1 cellular context compared by ENCODE assay signal in the genomic region with DNA sequence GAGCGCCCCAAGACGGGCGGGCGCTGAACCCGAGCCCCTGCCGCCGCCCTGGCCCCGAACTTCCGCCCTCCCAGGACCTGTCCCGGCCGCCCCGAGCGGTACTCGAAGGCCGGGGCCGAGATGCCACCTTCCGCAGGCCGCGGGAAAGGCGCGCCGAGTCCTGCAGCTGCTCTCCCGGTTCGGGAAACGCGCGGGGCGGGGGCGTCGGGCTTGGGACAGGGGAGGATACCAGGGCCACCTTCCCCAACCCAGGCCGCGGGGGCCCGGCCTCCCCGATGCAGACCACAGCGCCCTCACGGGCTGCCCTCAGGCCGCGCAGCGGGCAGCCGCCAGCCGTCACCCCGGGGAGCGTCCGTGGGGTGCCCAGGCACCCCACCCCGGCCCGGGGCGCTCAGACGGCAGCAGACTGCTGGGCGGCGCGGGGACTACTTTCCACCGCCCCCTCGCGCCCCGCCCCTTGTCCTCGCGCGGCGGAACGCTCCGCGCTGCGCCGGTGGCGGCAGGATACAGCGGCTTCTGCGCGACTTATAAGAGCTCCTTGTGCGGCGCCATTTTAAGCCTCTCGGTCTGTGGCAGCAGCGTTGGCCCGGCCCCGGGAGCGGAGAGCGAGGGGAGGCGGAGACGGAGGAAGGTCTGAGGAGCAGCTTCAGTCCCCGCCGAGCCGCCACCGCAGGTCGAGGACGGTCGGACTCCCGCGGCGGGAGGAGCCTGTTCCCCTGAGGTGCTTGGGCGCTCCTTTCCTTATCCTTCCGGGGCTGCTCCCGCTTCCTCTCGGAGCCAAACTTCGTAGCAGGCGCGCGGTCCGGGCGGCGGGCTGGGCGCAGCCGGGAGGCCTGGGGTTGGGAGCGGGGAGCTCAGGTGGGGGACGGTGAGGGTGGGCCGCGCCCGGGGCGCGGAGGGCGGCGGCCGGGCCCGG.
TF ChIP-seq lines count a peak whose summit lies in the region.

A gene (plus strand): TSS at position 556 of the 916 bp plus-strand sequence. CDS start 24,564 bp downstream, outside the sequence.

TF ChIP-seq in HepG2, 621 proteins besides CTCF, POLR2A, EP300 and RAD21 (continued from another document and continues in another):
- TF ChIP-seq, protein P1, sequence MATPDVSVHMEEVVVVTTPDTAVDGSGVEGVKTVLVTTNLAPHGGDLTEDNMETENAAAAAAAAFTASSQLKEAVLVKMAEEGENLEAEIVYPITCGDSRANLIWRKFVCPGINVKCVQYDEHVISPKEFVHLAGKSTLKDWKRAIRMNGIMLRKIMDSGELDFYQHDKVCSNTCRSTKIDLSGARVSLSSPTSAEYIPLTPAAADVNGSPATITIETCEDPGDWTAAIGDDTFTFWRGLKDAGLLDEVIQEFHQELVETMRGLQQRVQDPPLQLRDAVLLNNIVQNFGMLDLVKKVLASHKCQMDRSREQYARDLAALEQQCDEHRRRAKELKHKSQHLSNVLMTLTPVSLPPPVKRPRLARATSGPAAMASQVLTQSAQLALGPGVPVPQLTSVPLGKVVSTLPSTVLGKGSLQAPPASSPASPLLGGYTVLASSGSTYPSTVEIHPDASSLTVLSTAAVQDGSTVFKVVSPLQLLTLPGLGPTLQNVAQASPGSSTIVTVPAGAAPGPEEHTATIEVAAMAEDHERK (CRISPR knock-in tag; IDR thresholded peaks at IDR 0.05; ENCODE audit: low read depth): peak; percentile 72
- TF ChIP-seq KLF6 (CRISPR knock-in tag; IDR thresholded peaks at IDR 0.05) (peak; percentile 98), HNRNPH1 (optimal IDR thresholded peaks at IDR 0.05; ENCODE audit: low read depth, low read length) (peak; percentile 44), ZNF788 (CRISPR knock-in tag; IDR thresholded peaks at IDR 0.05; ENCODE audit: borderline replicate concordance) (peak; percentile 97), ZNF451 (CRISPR knock-in tag; IDR thresholded peaks at IDR 0.05) (peak; percentile 90), JDP2 (CRISPR knock-in tag; IDR thresholded peaks at IDR 0.05; ENCODE audit: borderline replicate concordance) (no peak; the same call in 1 of the 2 replicates), ASH2L (IDR thresholded peaks at IDR 0.05; ENCODE audit: insufficient read length, low read depth, low read length) (peak; percentile 60), ATF7-NPFF (CRISPR knock-in tag; IDR thresholded peaks at IDR 0.05; ENCODE audit: low read depth) (peak; percentile 97), ZNF556 (CRISPR knock-in tag; IDR thresholded peaks at IDR 0.05; ENCODE audit: borderline replicate concordance) (peak; percentile 94), TCF12 (IDR thresholded peaks at IDR 0.05) (no peak), TCF12 (CRISPR knock-in tag; IDR thresholded peaks at IDR 0.05) (peak; percentile 55; the same call in 1 of the 2 replicates), NPAS2 (CRISPR knock-in tag; IDR thresholded peaks at IDR 0.05; ENCODE audit: borderline replicate concordance) (no peak), ZNF557 (CRISPR knock-in tag; IDR thresholded peaks at IDR 0.05) (no peak), GTF2F1 (IDR thresholded peaks at IDR 0.05; ENCODE audit: low read length) (no peak), ZC3H4 (CRISPR knock-in tag; IDR thresholded peaks at IDR 0.05; ENCODE audit: borderline replicate concordance) (0 out of 2 replicates have a peak, but pooled peaks have one; percentile 52), CENPT (CRISPR knock-in tag; IDR thresholded peaks at IDR 0.05; ENCODE audit: low read depth) (peak; percentile 60; the same call in 1 of the 2 replicates), ATRX (CRISPR knock-in tag; IDR thresholded peaks at IDR 0.05; ENCODE audit: borderline replicate concordance) (no peak; the same call in 1 of the 2 replicates), TEAD2 (CRISPR knock-in tag; IDR thresholded peaks at IDR 0.05) (0 out of 2 replicates have a peak, but pooled peaks have one; percentile 32), SRF (IDR thresholded peaks at IDR 0.05; ENCODE audit: low read depth, low read length) (0 out of 2 replicates have a peak, but pooled peaks have one; percentile 59), FOXJ3 (CRISPR knock-in tag; IDR thresholded peaks at IDR 0.05; ENCODE audit: borderline replicate concordance) (no peak), ZBTB8A (CRISPR knock-in tag; IDR thresholded peaks at IDR 0.05; ENCODE audit: borderline replicate concordance, low read depth) (0 out of 2 replicates have a peak, but pooled peaks have one; percentile 55), MLLT10 (CRISPR knock-in tag; IDR thresholded peaks at IDR 0.05) (no peak), SETDB1 (CRISPR knock-in tag; IDR thresholded peaks at IDR 0.05; ENCODE audit: borderline replicate concordance) (0 out of 2 replicates have a peak, but pooled peaks have one; percentile 39), RBAK (CRISPR knock-in tag; IDR thresholded peaks at IDR 0.05) (no peak), HDAC1 (CRISPR knock-in tag; IDR thresholded peaks at IDR 0.05) (peak; percentile 96), HNRNPL (IDR thresholded peaks at IDR 0.05; ENCODE audit: low read depth, low read length) (no peak), U2AF2 (IDR thresholded peaks at IDR 0.05; ENCODE audit: low read depth, low read length) (peak; percentile 92; the same call in 1 of the 2 replicates), CEBPG (CRISPR knock-in tag; IDR thresholded peaks at IDR 0.05) (peak; percentile 42; the same call in 1 of the 2 replicates), MIER2 (CRISPR knock-in tag; IDR thresholded peaks at IDR 0.05) (0 out of 2 replicates have a peak, but pooled peaks have one; percentile 58), ZNF263 (CRISPR knock-in tag; IDR thresholded peaks at IDR 0.05) (no peak)
- TF ChIP-seq, protein P2, sequence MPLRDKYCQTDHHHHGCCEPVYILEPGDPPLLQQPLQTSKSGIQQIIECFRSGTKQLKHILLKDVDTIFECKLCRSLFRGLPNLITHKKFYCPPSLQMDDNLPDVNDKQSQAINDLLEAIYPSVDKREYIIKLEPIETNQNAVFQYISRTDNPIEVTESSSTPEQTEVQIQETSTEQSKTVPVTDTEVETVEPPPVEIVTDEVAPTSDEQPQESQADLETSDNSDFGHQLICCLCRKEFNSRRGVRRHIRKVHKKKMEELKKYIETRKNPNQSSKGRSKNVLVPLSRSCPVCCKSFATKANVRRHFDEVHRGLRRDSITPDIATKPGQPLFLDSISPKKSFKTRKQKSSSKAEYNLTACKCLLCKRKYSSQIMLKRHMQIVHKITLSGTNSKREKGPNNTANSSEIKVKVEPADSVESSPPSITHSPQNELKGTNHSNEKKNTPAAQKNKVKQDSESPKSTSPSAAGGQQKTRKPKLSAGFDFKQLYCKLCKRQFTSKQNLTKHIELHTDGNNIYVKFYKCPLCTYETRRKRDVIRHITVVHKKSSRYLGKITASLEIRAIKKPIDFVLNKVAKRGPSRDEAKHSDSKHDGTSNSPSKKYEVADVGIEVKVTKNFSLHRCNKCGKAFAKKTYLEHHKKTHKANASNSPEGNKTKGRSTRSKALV (CRISPR knock-in tag; IDR thresholded peaks at IDR 0.05): peak; percentile 53; the same call in 1 of the 2 replicates
- TF ChIP-seq, protein P3, sequence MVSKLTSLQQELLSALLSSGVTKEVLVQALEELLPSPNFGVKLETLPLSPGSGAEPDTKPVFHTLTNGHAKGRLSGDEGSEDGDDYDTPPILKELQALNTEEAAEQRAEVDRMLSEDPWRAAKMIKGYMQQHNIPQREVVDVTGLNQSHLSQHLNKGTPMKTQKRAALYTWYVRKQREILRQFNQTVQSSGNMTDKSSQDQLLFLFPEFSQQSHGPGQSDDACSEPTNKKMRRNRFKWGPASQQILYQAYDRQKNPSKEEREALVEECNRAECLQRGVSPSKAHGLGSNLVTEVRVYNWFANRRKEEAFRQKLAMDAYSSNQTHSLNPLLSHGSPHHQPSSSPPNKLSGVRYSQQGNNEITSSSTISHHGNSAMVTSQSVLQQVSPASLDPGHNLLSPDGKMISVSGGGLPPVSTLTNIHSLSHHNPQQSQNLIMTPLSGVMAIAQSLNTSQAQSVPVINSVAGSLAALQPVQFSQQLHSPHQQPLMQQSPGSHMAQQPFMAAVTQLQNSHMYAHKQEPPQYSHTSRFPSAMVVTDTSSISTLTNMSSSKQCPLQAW (CRISPR knock-in tag; IDR thresholded peaks at IDR 0.05): peak; percentile 88
- TF ChIP-seq, protein P4, sequence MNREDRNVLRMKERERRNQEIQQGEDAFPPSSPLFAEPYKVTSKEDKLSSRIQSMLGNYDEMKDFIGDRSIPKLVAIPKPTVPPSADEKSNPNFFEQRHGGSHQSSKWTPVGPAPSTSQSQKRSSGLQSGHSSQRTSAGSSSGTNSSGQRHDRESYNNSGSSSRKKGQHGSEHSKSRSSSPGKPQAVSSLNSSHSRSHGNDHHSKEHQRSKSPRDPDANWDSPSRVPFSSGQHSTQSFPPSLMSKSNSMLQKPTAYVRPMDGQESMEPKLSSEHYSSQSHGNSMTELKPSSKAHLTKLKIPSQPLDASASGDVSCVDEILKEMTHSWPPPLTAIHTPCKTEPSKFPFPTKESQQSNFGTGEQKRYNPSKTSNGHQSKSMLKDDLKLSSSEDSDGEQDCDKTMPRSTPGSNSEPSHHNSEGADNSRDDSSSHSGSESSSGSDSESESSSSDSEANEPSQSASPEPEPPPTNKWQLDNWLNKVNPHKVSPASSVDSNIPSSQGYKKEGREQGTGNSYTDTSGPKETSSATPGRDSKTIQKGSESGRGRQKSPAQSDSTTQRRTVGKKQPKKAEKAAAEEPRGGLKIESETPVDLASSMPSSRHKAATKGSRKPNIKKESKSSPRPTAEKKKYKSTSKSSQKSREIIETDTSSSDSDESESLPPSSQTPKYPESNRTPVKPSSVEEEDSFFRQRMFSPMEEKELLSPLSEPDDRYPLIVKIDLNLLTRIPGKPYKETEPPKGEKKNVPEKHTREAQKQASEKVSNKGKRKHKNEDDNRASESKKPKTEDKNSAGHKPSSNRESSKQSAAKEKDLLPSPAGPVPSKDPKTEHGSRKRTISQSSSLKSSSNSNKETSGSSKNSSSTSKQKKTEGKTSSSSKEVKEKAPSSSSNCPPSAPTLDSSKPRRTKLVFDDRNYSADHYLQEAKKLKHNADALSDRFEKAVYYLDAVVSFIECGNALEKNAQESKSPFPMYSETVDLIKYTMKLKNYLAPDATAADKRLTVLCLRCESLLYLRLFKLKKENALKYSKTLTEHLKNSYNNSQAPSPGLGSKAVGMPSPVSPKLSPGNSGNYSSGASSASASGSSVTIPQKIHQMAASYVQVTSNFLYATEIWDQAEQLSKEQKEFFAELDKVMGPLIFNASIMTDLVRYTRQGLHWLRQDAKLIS (CRISPR knock-in tag; IDR thresholded peaks at IDR 0.05): peak; percentile 92
- TF ChIP-seq, protein P5, sequence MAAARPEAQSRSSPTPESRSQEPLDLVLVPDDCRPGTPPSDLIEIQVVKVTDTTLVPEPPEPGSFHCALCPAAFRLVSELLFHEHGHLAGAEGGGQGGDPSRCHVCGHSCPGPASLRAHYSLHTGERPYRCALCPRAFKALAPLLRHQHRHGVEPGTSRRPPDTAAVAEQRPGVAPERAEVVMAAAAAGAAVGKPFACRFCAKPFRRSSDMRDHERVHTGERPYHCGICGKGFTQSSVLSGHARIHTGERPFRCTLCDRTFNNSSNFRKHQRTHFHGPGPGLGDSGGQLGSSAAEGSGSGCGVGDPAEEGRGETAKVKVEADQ (CRISPR knock-in tag; IDR thresholded peaks at IDR 0.05; ENCODE audit: borderline replicate concordance): peak; percentile 99
- TF ChIP-seq, protein P6, sequence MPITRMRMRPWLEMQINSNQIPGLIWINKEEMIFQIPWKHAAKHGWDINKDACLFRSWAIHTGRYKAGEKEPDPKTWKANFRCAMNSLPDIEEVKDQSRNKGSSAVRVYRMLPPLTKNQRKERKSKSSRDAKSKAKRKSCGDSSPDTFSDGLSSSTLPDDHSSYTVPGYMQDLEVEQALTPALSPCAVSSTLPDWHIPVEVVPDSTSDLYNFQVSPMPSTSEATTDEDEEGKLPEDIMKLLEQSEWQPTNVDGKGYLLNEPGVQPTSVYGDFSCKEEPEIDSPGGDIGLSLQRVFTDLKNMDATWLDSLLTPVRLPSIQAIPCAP (CRISPR knock-in tag; IDR thresholded peaks at IDR 0.05; ENCODE audit: low read depth): no peak
- TF ChIP-seq, protein P7, sequence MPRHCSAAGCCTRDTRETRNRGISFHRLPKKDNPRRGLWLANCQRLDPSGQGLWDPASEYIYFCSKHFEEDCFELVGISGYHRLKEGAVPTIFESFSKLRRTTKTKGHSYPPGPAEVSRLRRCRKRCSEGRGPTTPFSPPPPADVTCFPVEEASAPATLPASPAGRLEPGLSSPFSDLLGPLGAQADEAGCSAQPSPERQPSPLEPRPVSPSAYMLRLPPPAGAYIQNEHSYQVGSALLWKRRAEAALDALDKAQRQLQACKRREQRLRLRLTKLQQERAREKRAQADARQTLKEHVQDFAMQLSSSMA (CRISPR knock-in tag; IDR thresholded peaks at IDR 0.05): peak; percentile 91
- TF ChIP-seq, protein P8, sequence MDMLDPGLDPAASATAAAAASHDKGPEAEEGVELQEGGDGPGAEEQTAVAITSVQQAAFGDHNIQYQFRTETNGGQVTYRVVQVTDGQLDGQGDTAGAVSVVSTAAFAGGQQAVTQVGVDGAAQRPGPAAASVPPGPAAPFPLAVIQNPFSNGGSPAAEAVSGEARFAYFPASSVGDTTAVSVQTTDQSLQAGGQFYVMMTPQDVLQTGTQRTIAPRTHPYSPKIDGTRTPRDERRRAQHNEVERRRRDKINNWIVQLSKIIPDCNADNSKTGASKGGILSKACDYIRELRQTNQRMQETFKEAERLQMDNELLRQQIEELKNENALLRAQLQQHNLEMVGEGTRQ (IDR thresholded peaks at IDR 0.05; ENCODE audit: low read depth, low read length): no peak
- TF ChIP-seq, protein P8 (CRISPR knock-in tag; IDR thresholded peaks at IDR 0.05; ENCODE audit: borderline replicate concordance): peak; percentile 21; the same call in 1 of the 2 replicates
- TF ChIP-seq, protein P9, sequence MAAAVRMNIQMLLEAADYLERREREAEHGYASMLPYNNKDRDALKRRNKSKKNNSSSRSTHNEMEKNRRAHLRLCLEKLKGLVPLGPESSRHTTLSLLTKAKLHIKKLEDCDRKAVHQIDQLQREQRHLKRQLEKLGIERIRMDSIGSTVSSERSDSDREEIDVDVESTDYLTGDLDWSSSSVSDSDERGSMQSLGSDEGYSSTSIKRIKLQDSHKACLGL (CRISPR knock-in tag; IDR thresholded peaks at IDR 0.05): peak; percentile 64; the same call in 1 of the 2 replicates
- TF ChIP-seq, protein P10, sequence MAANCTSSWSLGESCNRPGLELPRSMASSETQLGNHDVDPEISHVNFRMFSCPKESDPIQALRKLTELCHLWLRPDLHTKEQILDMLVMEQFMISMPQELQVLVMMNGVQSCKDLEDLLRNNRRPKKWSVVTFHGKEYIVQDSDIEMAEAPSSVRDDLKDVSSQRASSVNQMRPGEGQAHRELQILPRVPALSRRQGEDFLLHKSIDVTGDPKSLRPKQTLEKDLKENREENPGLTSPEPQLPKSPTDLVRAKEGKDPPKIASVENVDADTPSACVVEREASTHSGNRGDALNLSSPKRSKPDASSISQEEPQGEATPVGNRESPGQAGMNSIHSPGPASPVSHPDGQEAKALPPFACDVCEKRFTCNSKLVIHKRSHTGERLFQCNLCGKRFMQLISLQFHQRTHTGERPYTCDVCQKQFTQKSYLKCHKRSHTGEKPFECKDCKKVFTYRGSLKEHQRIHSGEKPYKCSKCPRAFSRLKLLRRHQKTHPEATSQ (CRISPR knock-in tag; IDR thresholded peaks at IDR 0.05; ENCODE audit: borderline replicate concordance): peak; percentile 91; the same call in 1 of the 2 replicates
